1 cellular context compared by ENCODE assay signal in the genomic region with DNA sequence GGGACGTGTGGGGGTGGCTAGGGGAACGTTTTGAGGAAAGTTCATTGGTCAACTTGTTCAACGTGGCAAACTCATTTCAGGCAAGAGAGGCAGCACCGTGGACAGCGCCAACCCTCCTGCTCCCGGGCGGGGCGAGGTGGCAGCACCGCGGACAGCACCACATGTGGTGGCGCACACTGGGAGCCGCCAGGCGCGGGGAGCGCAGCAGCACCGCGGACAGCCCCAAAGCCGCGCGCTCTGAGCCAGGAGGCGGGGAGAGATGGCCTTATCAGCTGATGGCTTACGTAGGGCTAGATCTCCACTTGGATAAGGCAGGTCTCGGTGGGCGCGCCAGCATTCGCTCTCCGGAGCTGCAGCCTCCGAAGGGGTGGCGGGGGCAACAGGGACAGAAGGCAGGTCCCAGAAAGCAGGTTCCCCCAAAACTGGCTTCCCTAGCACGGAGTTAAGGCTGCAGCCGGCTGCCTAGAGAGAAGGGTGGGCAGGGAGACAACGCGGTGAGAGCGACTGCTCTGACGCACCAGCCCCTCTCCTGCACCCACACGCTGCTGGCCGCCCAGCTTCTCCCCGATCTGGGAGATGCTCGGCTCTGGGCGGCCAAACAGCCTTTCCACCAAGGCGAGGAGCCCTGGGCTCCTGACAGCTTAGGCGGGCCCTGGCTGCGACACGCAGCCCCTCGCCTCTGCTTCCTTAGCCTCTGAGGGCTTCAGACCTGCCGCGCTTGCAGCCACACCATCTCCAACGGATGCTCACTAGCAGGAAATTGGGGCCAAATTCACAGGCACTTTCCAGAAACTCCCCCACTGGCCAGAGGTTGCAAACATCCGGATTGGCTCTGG.
TF ChIP-seq lines count a peak whose summit lies in the region.

HTR5A (plus strand) TSS at position 333 of the 836 bp plus-strand sequence. CDS start 576 bp downstream, outside the sequence.

TF ChIP-seq in K562, 482 proteins besides CTCF, POLR2A, EP300 and RAD21 (continued from another document and continues in another):
- TF ChIP-seq, protein P1, sequence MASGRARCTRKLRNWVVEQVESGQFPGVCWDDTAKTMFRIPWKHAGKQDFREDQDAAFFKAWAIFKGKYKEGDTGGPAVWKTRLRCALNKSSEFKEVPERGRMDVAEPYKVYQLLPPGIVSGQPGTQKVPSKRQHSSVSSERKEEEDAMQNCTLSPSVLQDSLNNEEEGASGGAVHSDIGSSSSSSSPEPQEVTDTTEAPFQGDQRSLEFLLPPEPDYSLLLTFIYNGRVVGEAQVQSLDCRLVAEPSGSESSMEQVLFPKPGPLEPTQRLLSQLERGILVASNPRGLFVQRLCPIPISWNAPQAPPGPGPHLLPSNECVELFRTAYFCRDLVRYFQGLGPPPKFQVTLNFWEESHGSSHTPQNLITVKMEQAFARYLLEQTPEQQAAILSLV (tag; IDR thresholded peaks at IDR 0.05), result peak; percentile 74
- TF ChIP-seq ETV5 (CRISPR knock-in tag; IDR thresholded peaks at IDR 0.05; ENCODE audit: low read depth), result peak; percentile 100
- peak; percentile 82 for TF ChIP-seq GMEB1 (CRISPR knock-in tag; IDR thresholded peaks at IDR 0.05)
- TF ChIP-seq ETS2 (tag; IDR thresholded peaks at IDR 0.05; ENCODE audit: borderline replicate concordance, poor library complexity, severe bottlenecking), result no peak
- TF ChIP-seq ZNF347 (CRISPR knock-in tag; IDR thresholded peaks at IDR 0.05; ENCODE audit: low read depth), result no peak
- no peak for TF ChIP-seq XRCC4 (IDR thresholded peaks at IDR 0.05; ENCODE audit: extremely low read depth, insufficient read depth, insufficient read length)
- TF ChIP-seq TAF7 (tag; IDR thresholded peaks at IDR 0.05), result no peak
- TF ChIP-seq, protein P2, sequence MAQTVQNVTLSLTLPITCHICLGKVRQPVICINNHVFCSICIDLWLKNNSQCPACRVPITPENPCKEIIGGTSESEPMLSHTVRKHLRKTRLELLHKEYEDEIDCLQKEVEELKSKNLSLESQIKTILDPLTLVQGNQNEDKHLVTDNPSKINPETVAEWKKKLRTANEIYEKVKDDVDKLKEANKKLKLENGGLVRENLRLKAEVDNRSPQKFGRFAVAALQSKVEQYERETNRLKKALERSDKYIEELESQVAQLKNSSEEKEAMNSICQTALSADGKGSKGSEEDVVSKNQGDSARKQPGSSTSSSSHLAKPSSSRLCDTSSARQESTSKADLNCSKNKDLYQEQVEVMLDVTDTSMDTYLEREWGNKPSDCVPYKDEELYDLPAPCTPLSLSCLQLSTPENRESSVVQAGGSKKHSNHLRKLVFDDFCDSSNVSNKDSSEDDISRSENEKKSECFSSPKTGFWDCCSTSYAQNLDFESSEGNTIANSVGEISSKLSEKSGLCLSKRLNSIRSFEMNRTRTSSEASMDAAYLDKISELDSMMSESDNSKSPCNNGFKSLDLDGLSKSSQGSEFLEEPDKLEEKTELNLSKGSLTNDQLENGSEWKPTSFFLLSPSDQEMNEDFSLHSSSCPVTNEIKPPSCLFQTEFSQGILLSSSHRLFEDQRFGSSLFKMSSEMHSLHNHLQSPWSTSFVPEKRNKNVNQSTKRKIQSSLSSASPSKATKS (CRISPR knock-in tag; IDR thresholded peaks at IDR 0.05), result 0 out of 2 replicates have a peak, but pooled peaks have one; percentile 61
- peak; percentile 65; the same call in 1 of the 2 replicates for TF ChIP-seq MTA1 (IDR thresholded peaks at IDR 0.05; ENCODE audit: borderline replicate concordance)
- TF ChIP-seq STAT5B (CRISPR knock-in tag; IDR thresholded peaks at IDR 0.05), result no peak
- TF ChIP-seq TAF15 (IDR thresholded peaks at IDR 0.05; ENCODE audit: low read depth, low read length), result no peak
- TF ChIP-seq POLR3G (IDR thresholded peaks at IDR 0.05; ENCODE audit: extremely low read depth, insufficient read length, insufficient replicate concordance), result no peak
- no peak for TF ChIP-seq ZKSCAN3 (CRISPR knock-in tag; IDR thresholded peaks at IDR 0.05)
- TF ChIP-seq SP2 (IDR thresholded peaks at IDR 0.05; ENCODE audit: extremely low read depth, low read depth, low read length, poor library complexity, severe bottlenecking), result no peak
- TF ChIP-seq MAZ (CRISPR knock-in tag; conservative IDR thresholded peaks at IDR 0.05 in 1 of 2, IDR thresholded peaks at IDR 0.05 in 1 of 2), result peak; percentile 100
- TF ChIP-seq PRPF4 (IDR thresholded peaks at IDR 0.05; ENCODE audit: insufficient read depth, low read depth, low read length, poor library complexity, severe bottlenecking), result no peak
- no peak for TF ChIP-seq ZFP36 (IDR thresholded peaks at IDR 0.05; ENCODE audit: low read depth, low read length, partially characterized antibody)
- TF ChIP-seq ZNF444 (CRISPR knock-in tag; IDR thresholded peaks at IDR 0.05), result no peak; the same call in 1 of the 2 replicates
- no peak; the same call in 1 of the 2 replicates for TF ChIP-seq ESRRA (IDR thresholded peaks at IDR 0.05; ENCODE audit: borderline replicate concordance, low read depth)
- TF ChIP-seq, protein P3, sequence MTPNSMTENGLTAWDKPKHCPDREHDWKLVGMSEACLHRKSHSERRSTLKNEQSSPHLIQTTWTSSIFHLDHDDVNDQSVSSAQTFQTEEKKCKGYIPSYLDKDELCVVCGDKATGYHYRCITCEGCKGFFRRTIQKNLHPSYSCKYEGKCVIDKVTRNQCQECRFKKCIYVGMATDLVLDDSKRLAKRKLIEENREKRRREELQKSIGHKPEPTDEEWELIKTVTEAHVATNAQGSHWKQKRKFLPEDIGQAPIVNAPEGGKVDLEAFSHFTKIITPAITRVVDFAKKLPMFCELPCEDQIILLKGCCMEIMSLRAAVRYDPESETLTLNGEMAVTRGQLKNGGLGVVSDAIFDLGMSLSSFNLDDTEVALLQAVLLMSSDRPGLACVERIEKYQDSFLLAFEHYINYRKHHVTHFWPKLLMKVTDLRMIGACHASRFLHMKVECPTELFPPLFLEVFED (CRISPR knock-in tag; conservative IDR thresholded peaks at IDR 0.05), result peak; percentile 96
- TF ChIP-seq PURB (CRISPR knock-in tag; IDR thresholded peaks at IDR 0.05; ENCODE audit: low read depth), result peak; percentile 97; the same call in 1 of the 2 replicates
- TF ChIP-seq BACH1 (tag; IDR thresholded peaks at IDR 0.05), result peak; percentile 96
- TF ChIP-seq SAFB2 (IDR thresholded peaks at IDR 0.05; ENCODE audit: borderline replicate concordance, low read depth, low read length, severe bottlenecking), result no peak
- TF ChIP-seq, protein P4, sequence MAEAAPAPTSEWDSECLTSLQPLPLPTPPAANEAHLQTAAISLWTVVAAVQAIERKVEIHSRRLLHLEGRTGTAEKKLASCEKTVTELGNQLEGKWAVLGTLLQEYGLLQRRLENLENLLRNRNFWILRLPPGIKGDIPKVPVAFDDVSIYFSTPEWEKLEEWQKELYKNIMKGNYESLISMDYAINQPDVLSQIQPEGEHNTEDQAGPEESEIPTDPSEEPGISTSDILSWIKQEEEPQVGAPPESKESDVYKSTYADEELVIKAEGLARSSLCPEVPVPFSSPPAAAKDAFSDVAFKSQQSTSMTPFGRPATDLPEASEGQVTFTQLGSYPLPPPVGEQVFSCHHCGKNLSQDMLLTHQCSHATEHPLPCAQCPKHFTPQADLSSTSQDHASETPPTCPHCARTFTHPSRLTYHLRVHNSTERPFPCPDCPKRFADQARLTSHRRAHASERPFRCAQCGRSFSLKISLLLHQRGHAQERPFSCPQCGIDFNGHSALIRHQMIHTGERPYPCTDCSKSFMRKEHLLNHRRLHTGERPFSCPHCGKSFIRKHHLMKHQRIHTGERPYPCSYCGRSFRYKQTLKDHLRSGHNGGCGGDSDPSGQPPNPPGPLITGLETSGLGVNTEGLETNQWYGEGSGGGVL (CRISPR knock-in tag; IDR thresholded peaks at IDR 0.05), result no peak
- TF ChIP-seq DLX4 (CRISPR knock-in tag; IDR thresholded peaks at IDR 0.05), result no peak
- TF ChIP-seq, protein P5, sequence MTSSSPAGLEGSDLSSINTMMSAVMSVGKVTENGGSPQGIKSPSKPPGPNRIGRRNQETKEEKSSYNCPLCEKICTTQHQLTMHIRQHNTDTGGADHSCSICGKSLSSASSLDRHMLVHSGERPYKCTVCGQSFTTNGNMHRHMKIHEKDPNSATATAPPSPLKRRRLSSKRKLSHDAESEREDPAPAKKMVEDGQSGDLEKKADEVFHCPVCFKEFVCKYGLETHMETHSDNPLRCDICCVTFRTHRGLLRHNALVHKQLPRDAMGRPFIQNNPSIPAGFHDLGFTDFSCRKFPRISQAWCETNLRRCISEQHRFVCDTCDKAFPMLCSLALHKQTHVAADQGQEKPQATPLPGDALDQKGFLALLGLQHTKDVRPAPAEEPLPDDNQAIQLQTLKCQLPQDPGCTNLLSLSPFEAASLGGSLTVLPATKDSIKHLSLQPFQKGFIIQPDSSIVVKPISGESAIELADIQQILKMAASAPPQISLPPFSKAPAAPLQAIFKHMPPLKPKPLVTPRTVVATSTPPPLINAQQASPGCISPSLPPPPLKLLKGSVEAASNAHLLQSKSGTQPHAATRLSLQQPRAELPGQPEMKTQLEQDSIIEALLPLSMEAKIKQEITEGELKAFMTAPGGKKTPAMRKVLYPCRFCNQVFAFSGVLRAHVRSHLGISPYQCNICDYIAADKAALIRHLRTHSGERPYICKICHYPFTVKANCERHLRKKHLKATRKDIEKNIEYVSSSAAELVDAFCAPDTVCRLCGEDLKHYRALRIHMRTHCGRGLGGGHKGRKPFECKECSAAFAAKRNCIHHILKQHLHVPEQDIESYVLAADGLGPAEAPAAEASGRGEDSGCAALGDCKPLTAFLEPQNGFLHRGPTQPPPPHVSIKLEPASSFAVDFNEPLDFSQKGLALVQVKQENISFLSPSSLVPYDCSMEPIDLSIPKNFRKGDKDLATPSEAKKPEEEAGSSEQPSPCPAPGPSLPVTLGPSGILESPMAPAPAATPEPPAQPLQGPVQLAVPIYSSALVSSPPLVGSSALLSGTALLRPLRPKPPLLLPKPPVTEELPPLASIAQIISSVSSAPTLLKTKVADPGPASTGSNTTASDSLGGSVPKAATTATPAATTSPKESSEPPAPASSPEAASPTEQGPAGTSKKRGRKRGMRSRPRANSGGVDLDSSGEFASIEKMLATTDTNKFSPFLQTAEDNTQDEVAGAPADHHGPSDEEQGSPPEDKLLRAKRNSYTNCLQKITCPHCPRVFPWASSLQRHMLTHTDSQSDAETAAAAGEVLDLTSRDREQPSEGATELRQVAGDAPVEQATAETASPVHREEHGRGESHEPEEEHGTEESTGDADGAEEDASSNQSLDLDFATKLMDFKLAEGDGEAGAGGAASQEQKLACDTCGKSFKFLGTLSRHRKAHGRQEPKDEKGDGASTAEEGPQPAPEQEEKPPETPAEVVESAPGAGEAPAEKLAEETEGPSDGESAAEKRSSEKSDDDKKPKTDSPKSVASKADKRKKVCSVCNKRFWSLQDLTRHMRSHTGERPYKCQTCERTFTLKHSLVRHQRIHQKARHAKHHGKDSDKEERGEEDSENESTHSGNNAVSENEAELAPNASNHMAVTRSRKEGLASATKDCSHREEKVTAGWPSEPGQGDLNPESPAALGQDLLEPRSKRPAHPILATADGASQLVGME (CRISPR knock-in tag; IDR thresholded peaks at IDR 0.05), result peak; percentile 97
- no peak for TF ChIP-seq SIRT6 (IDR thresholded peaks at IDR 0.05; ENCODE audit: low read depth, low read length)
- TF ChIP-seq BRF1 (IDR thresholded peaks at IDR 0.05; ENCODE audit: borderline replicate concordance, extremely low read depth, insufficient read length), result no peak
- peak; percentile 100 for TF ChIP-seq NR3C1 (CRISPR knock-in tag; IDR thresholded peaks at IDR 0.05)
- TF ChIP-seq, protein P6, sequence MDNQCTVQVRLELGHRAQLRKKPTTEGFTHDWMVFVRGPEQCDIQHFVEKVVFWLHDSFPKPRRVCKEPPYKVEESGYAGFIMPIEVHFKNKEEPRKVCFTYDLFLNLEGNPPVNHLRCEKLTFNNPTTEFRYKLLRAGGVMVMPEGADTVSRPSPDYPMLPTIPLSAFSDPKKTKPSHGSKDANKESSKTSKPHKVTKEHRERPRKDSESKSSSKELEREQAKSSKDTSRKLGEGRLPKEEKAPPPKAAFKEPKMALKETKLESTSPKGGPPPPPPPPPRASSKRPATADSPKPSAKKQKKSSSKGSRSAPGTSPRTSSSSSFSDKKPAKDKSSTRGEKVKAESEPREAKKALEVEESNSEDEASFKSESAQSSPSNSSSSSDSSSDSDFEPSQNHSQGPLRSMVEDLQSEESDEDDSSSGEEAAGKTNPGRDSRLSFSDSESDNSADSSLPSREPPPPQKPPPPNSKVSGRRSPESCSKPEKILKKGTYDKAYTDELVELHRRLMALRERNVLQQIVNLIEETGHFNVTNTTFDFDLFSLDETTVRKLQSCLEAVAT (IDR thresholded peaks at IDR 0.05), result no peak
- TF ChIP-seq ZNF3 (CRISPR knock-in tag; IDR thresholded peaks at IDR 0.05), result no peak
- TF ChIP-seq SMARCA4 (IDR thresholded peaks at IDR 0.05), result no peak; the same call in 1 of the 2 replicates
- TF ChIP-seq KDM1A (IDR thresholded peaks at IDR 0.05), result no peak
- TF ChIP-seq ARID1B (IDR thresholded peaks at IDR 0.05), result 0 out of 2 replicates have a peak, but pooled peaks have one; percentile 15
- TF ChIP-seq U2AF2 (optimal IDR thresholded peaks at IDR 0.05; ENCODE audit: low read depth, low read length), result no peak
- no peak for TF ChIP-seq HMG20B (CRISPR knock-in tag; IDR thresholded peaks at IDR 0.05)
- peak; percentile 100 for TF ChIP-seq ETS1 (conservative IDR thresholded peaks at IDR 0.05; ENCODE audit: control insufficient read depth, low read depth, low read length)
- no peak for TF ChIP-seq L3MBTL2 (IDR thresholded peaks at IDR 0.05)
- no peak for TF ChIP-seq ZNF699 (CRISPR knock-in tag; IDR thresholded peaks at IDR 0.05; ENCODE audit: insufficient replicate concordance)
- TF ChIP-seq HLTF (IDR thresholded peaks at IDR 0.05), result no peak
- TF ChIP-seq U2AF1 (optimal IDR thresholded peaks at IDR 0.05; ENCODE audit: low read depth, low read length), result no peak
- 0 out of 2 replicates have a peak, but pooled peaks have one; percentile 42 for TF ChIP-seq RUNX1 (IDR thresholded peaks at IDR 0.05; ENCODE audit: low read depth)
- TF ChIP-seq SRF (CRISPR knock-in tag; IDR thresholded peaks at IDR 0.05), result peak in 1 of 2 experiments; percentile 98; a peak in 3 of 4 replicates
